In genomic region chr2:179193759-179194394, GRCh38 we compare ENCODE assay signal across 1 cellular context.
TF ChIP-seq lines count a peak whose summit lies in the region.

No MANE protein-coding gene starts in this region.

TF ChIP-seq in H1, 55 proteins besides CTCF, POLR2A, EP300 and RAD21:
- TF ChIP-seq JUND (IDR thresholded peaks at IDR 0.05; ENCODE audit: low read length): no peak
- TF ChIP-seq CHD1 (IDR thresholded peaks at IDR 0.05; ENCODE audit: low read depth, low read length): no peak
- no peak for TF ChIP-seq BCL11A (IDR thresholded peaks at IDR 0.05; ENCODE audit: low read depth in 2 of 2, low read length in 2 of 2)
- TF ChIP-seq RNF2 (IDR thresholded peaks at IDR 0.05; ENCODE audit: borderline replicate concordance, low read depth, low read length, missing control alignments, poor library complexity, severe bottlenecking): no peak
- no peak for TF ChIP-seq EZH2 (IDR thresholded peaks at IDR 0.05; ENCODE audit: low read depth, low read length, severe bottlenecking)
- no peak for TF ChIP-seq CTBP2 (IDR thresholded peaks at IDR 0.05; ENCODE audit: borderline replicate concordance, insufficient read depth, insufficient read length, low read length)
- no peak for TF ChIP-seq ATF3 (IDR thresholded peaks at IDR 0.05; ENCODE audit: insufficient read depth, low read depth, low read length)
- TF ChIP-seq FOSL1 (IDR thresholded peaks at IDR 0.05; ENCODE audit: insufficient read depth, low read depth, low read length): no peak
- TF ChIP-seq ZNF274 (IDR thresholded peaks at IDR 0.05; ENCODE audit: borderline replicate concordance, extremely low read depth, low read length): no peak
- TF ChIP-seq RFX5 (IDR thresholded peaks at IDR 0.05; ENCODE audit: borderline replicate concordance, low read depth, low read length): no peak
- TF ChIP-seq ATF2 (IDR thresholded peaks at IDR 0.05; ENCODE audit: low read length): no peak
- no peak for TF ChIP-seq MAX (IDR thresholded peaks at IDR 0.05)
- no peak for TF ChIP-seq TEAD4 (IDR thresholded peaks at IDR 0.05; ENCODE audit: low read depth, low read length)
- TF ChIP-seq BACH1 (IDR thresholded peaks at IDR 0.05; ENCODE audit: low read length): no peak
- no peak for TF ChIP-seq NANOG (IDR thresholded peaks at IDR 0.05; ENCODE audit: insufficient read depth, low read depth, low read length, poor library complexity, severe bottlenecking)
- TF ChIP-seq POLR2AphosphoS5 (IDR thresholded peaks at IDR 0.05; ENCODE audit: low read depth, low read length): no peak
- no peak for TF ChIP-seq HDAC6 (IDR thresholded peaks at IDR 0.05; ENCODE audit: low read depth, low read length)
